In the genomic region with DNA sequence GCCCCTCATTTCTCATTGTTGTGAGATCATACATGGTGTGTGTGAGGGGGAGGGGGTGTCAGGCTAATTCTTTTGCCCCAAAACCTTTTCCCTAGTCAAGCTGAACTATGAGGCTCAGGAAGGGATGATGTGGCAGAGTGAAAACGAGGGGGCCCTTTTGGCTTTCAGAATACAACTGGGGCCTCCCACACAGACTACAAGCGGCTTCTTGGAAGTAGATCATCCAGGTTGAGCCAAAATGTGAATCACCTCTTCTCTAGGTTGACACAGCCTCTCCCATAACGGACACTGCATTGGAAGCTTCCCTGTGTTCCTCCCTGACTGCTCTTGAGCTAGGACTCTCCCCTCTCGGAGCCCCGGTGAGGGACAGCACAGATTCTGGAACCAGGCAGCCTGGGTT, we compare ENCODE assay signal across 10 cellular contexts. TPM values are rescaled to one million over a fixed set of nuclear protein-coding genes. Genes with fewer than 3 reads are reported as not detected.
DNase-seq lines count a peak whose midpoint lies in the region; ATAC-seq, FAIRE-seq and TF ChIP-seq lines count a peak whose summit lies in the region.
"Had no signal": no experiment of that assay in that cellular context is flagged by ENCODE, and none has a peak within 500 bp of the region (broad histone marks: within the 10 kb centered on the region; RNA-seq: fewer than 3 reads in every experiment).

No MANE protein-coding gene starts in this region.

- H3K27ac ChIP-seq in astrocyte (ENCODE audit: low read depth, low read length) = no peak overlapping the region

- FAIRE-seq in astrocyte (lab: Jason Lieb, UNC) = no peak

- peak overlapping the region; percentile 50 for H3K4me3 Mint-ChIP-seq in astrocyte (ENCODE audit: unreplicated experiment)

- peaks cover 10% of the 10 kb centered on the region for H3K4me1 Mint-ChIP-seq in astrocyte (ENCODE audit: low read depth, unreplicated experiment)

- peaks cover 2% of the 10 kb centered on the region for H3K9me3 Mint-ChIP-seq in astrocyte (ENCODE audit: unreplicated experiment)

- DNase-seq in stimulated activated naive CD4-positive, alpha-beta T cell treated with Interleukin-2 at 50 U/mL for 16 hours (lab: John Stamatoyannopoulos, UW) = peak; percentile 60
- no peak for DNase-seq in stimulated activated naive CD4-positive, alpha-beta T cell (lab: John Stamatoyannopoulos, UW)
- DNase-seq in astrocyte (ENCODE audit: low read depth) = peak; percentile 69
- DNase-seq in omental fat pad (ENCODE audit: low spot score) = no peak
- no peak for DNase-seq in iPS-NIHi7 (ENCODE audit: extremely low spot score)
- DNase-seq in A172 (ENCODE audit: low spot score) = no peak
- DNase-seq in UCSD-AML1 (lab: John Stamatoyannopoulos, UW; ENCODE audit: unreplicated experiment) = no peak
- DNase-seq: glutamatergic neuron had no signal

- H3K4me2 ChIP-seq in astrocyte (ENCODE audit: low read length) = no peak overlapping the region

- no peaks in the 10 kb centered on the region for H3K36me3 ChIP-seq in astrocyte (ENCODE audit: insufficient read depth, low read length)
- H3K36me3 ChIP-seq: suprapubic skin had no signal

- H3K79me2 ChIP-seq in astrocyte (ENCODE audit: insufficient read depth, low read length) = peaks cover 27% of the 10 kb centered on the region

- H3K9me3 ChIP-seq in astrocyte (ENCODE audit: insufficient read depth, low read depth, low read length) = no peaks in the 10 kb centered on the region
- H3K9me3 ChIP-seq: suprapubic skin had no signal

- no peak overlapping the region for H3K9ac ChIP-seq in astrocyte (ENCODE audit: low read length)

- no peak overlapping the region for H3K4me3 ChIP-seq in astrocyte (ENCODE audit: insufficient read depth, low read depth, low read length)

- H3K27ac Mint-ChIP-seq in astrocyte (ENCODE audit: unreplicated experiment) = peak overlapping the region; percentile 87

- no peaks in the 10 kb centered on the region for H3K27me3 ChIP-seq in astrocyte (ENCODE audit: insufficient read depth, low read length)
- H3K27me3 ChIP-seq: suprapubic skin had no signal

- no peaks in the 10 kb centered on the region for H3K27me3 Mint-ChIP-seq in astrocyte (ENCODE audit: low read depth, unreplicated experiment)

- TF ChIP-seq CTCF in astrocyte (IDR thresholded peaks at IDR 0.05; ENCODE audit: insufficient read depth, low read depth, low read length) (no peak), omental fat pad (IDR thresholded peaks at IDR 0.05) (no peak)

- peaks cover 23% of the 10 kb centered on the region for H3K4me1 ChIP-seq in astrocyte (ENCODE audit: insufficient read depth, low read length)

- ATAC-seq in omental fat pad (ENCODE audit: low FRiP score) (peak; percentile 37), HG02970 (IDR thresholded peaks at IDR 0.05; ENCODE audit: low FRiP score, unreplicated experiment) (no peak)

- no peak overlapping the region for H2AFZ ChIP-seq in astrocyte (ENCODE audit: low read depth, low read length)

- H3K36me3 Mint-ChIP-seq in astrocyte (ENCODE audit: low read depth, unreplicated experiment) = peaks cover 2% of the 10 kb centered on the region

- peaks cover 22% of the 10 kb centered on the region for H4K20me1 ChIP-seq in astrocyte (ENCODE audit: insufficient read depth, low read length)

RNA-seq across cellular contexts. Expression of a gene that starts 2.3 kb away (rescaled TPM):
- total RNA-seq in astrocyte (92.6 and 104 TPM in 2 replicates), omental fat pad (10 to 100 TPM; 77.0 to 80.7 (median 80.3) TPM)
- total RNA-seq in A172 (2014; rRNA removed; shearing (Covaris generic)) = 107 and 116 TPM in 2 replicates

RNA-seq across cellular contexts. Expression of a gene that starts 44.1 kb away (rescaled TPM):
- total RNA-seq in astrocyte (43.5 and 44.6 TPM in 2 replicates), omental fat pad (10 to 100 TPM; 10.2 to 24.0 (median 13.2) TPM)
- total RNA-seq in A172 (2014; rRNA removed; shearing (Covaris generic)) = 41.7 and 47.2 TPM in 2 replicates

Comparison
In these comparisons a context has a peak if more than half of its experiments do, and no peak if none do; other contexts are left out.
1. DNase-seq: peak in stimulated activated naive CD4-positive, alpha-beta T cell treated with Interleukin-2 at 50 U/mL for 16 hours (single experiment) and astrocyte (single experiment); none in stimulated activated naive CD4-positive, alpha-beta T cell (0 of 6), omental fat pad (single experiment), iPS-NIHi7 (single experiment), A172 (single experiment) and UCSD-AML1 (single experiment).